16 cellular contexts compared by ENCODE assay signal in genomic region chr21:17779486-17779885, GRCh38. TPM values are rescaled to one million over a fixed set of nuclear protein-coding genes. Genes with fewer than 3 reads are reported as not detected.
DNase-seq lines count a peak whose midpoint lies in the region; ATAC-seq and TF ChIP-seq lines count a peak whose summit lies in the region.
"Had no signal": no experiment of that assay in that cellular context is flagged by ENCODE, and none has a peak within 500 bp of the region (broad histone marks: within the 10 kb centered on the region; RNA-seq: fewer than 3 reads in every experiment).

No MANE protein-coding gene starts in this region.

- TF ChIP-seq CTCF in MCF 10A (IDR thresholded peaks at IDR 0.05; ENCODE audit: unreplicated experiment) (no peak), mammary epithelial cell (conservative IDR thresholded peaks at IDR 0.05 in 1 of 2, IDR thresholded peaks at IDR 0.05 in 1 of 2; ENCODE audit: extremely low read depth in 1 of 2, insufficient read depth in 1 of 2, low read depth in 1 of 2, low read length in 2 of 2) (no peak), epithelial cell of esophagus (IDR thresholded peaks at IDR 0.05; ENCODE audit: insufficient read depth, low read depth, low read length, missing control alignments) (no peak), upper lobe of right lung (IDR thresholded peaks at IDR 0.05) (no peak)

- intact Hi-C loops in MCF 10A (cut with micrococcal nuclease) (no loop called here), mammary epithelial cell (cut with micrococcal nuclease) (no loop called here), upper lobe of right lung (cut with DNase I) (no loop called here)

- H3K4me3 Mint-ChIP-seq in MCF 10A (ENCODE audit: unreplicated experiment) = no peak overlapping the region

- H3K27ac Mint-ChIP-seq in MCF 10A (ENCODE audit: low read depth, unreplicated experiment) = no peak overlapping the region

- no peak overlapping the region for H3K9ac ChIP-seq in mammary epithelial cell (ENCODE audit: insufficient read depth, low read length)

- H3K4me1 ChIP-seq in mammary epithelial cell (ENCODE audit: insufficient read depth, low read length) (no peaks in the 10 kb centered on the region), upper lobe of right lung (peaks cover 7% of the 10 kb centered on the region)
- H3K4me1 ChIP-seq: right atrium auricular region, SJCRH30 had no signal

- H3K79me2 ChIP-seq in mammary epithelial cell (ENCODE audit: insufficient read depth, low read length) = no peaks in the 10 kb centered on the region

- H3K9me3 Mint-ChIP-seq in MCF 10A (ENCODE audit: unreplicated experiment) = no peaks in the 10 kb centered on the region

- peaks cover 9% of the 10 kb centered on the region for H3K4me1 Mint-ChIP-seq in MCF 10A (ENCODE audit: insufficient read depth, unreplicated experiment)

- H3K9me3 ChIP-seq in mammary epithelial cell (replicated peaks; ENCODE audit: insufficient read depth, low read length) = no peaks in the 10 kb centered on the region
- no peaks in the 10 kb centered on the region for H3K9me3 ChIP-seq in upper lobe of right lung
- H3K9me3 ChIP-seq: right atrium auricular region, SJCRH30, transverse colon had no signal

- POLR2A ChIA-PET in MCF 10A (lab: Yijun Ruan, JAX) = no interaction called here

- WGBS in mammary epithelial cell (ENCODE audit: low coverage, missing lambda C conversion rate) = 91% methylated on average over 3 of the region's 3 CpGs

- H2AFZ ChIP-seq in mammary epithelial cell (ENCODE audit: low read depth, low read length) = no peak overlapping the region

- no peaks in the 10 kb centered on the region for H3K36me3 ChIP-seq in mammary epithelial cell (ENCODE audit: insufficient read depth, low read length)
- H3K36me3 ChIP-seq in upper lobe of right lung = no peaks in the 10 kb centered on the region
- H3K36me3 ChIP-seq: right atrium auricular region, SJCRH30, transverse colon had no signal

- no peaks in the 10 kb centered on the region for H4K20me1 ChIP-seq in mammary epithelial cell (ENCODE audit: insufficient read depth, low read length)

- ATAC-seq in upper lobe of right lung = peak; percentile 48
- ATAC-seq in HG02970 (IDR thresholded peaks at IDR 0.05; ENCODE audit: low FRiP score, unreplicated experiment) = no peak

- no peak overlapping the region for H3K4me2 ChIP-seq in mammary epithelial cell (ENCODE audit: insufficient read depth, low read depth, low read length)

- H3K27me3 ChIP-seq in mammary epithelial cell (ENCODE audit: insufficient read depth, low read length) (no peaks in the 10 kb centered on the region), upper lobe of right lung (no peaks in the 10 kb centered on the region)
- H3K27me3 ChIP-seq: right atrium auricular region, SJCRH30, transverse colon had no signal

- H3K27ac ChIP-seq in mammary epithelial cell (ENCODE audit: insufficient read depth, low read depth, low read length) = no peak overlapping the region
- H3K27ac ChIP-seq in upper lobe of right lung = no peak overlapping the region
- H3K27ac ChIP-seq: right atrium auricular region, SJCRH30 had no signal

- in situ Hi-C loops in mammary epithelial cell (cut with MboI; ENCODE audit: low sequenced_read_pairs in 2 of 2) = no loop called here

- CTCF ChIA-PET in MCF 10A (lab: Yijun Ruan, JAX) (interaction anchor here (0.5 to 0.8 kb wide), 2 partner anchors 10 to 54 kb away, joined by 3 to 5 read pairs; no protein-coding TSS in a partner anchor), mammary epithelial cell (lab: Charles Lee; ENCODE audit: low non-redundant PET) (no interaction called here)

- BruUV-seq in MCF 10A (replicated peaks; lab: Mats Ljungman, UMichigan) (no TSS peak), mammary epithelial cell (replicated peaks; lab: Mats Ljungman, UMichigan) (no TSS peak)

- H3K27me3 Mint-ChIP-seq in MCF 10A (ENCODE audit: insufficient read depth, unreplicated experiment) = no peaks in the 10 kb centered on the region

- DNase-seq in MCF 10A (ENCODE audit: unreplicated experiment) (peak; percentile 52), mammary epithelial cell (no peak), SKM-1 treated with dmso at 0.1 percent for 144 hours (lab: John Stamatoyannopoulos, UW; ENCODE audit: unreplicated experiment) (peak; percentile 76), epithelial cell of esophagus (ENCODE audit: low read depth) (peak; percentile 62), upper lobe of right lung (no peak), cerebellar cortex (ENCODE audit: low spot score) (no peak), NCI-H1105 treated with DMSO at 0.1 percent for 48 hours (lab: John Stamatoyannopoulos, UW) (no peak)
- DNase-seq: activated CD8-positive, alpha-beta memory T cell treated with anti-CD3 and anti-CD28 coated beads for 24 hours; activated gamma-delta T cell treated with Interleukin-2 at 50 U/mL for 16 hours; foreskin melanocyte; SJCRH30; stimulated activated CD4-positive, alpha-beta T cell treated with anti-CD3 and anti-CD28 coated beads, Interleukin-1b, Interleukin-23, amount 100 ng/mL, for 48 hours; transverse colon had no signal

- dilution Hi-C loops in mammary epithelial cell (cut with HindIII; ENCODE audit: low sequenced_read_pairs) = no loop called here

- H3K36me3 Mint-ChIP-seq in MCF 10A (ENCODE audit: insufficient read depth, unreplicated experiment) = peaks cover 19% of the 10 kb centered on the region

- no peak overlapping the region for H3K4me3 ChIP-seq in mammary epithelial cell (replicated peaks in 1 of 3; ENCODE audit: insufficient read depth in 1 of 3, low read depth in 2 of 3, low read length in 3 of 3)
- H3K4me3 ChIP-seq in epithelial cell of esophagus (ENCODE audit: low read length) = no peak overlapping the region
- no peak overlapping the region for H3K4me3 ChIP-seq in upper lobe of right lung
- H3K4me3 ChIP-seq: lung, right atrium auricular region, SJCRH30, transverse colon had no signal

RNA-seq across cellular contexts. Expression of gene C21orf91, which starts 39.7 kb away (rescaled TPM):
- total RNA-seq in MCF 10A (2022) = 21.0 and 22.1 TPM in 2 replicates
- total RNA-seq in mammary epithelial cell = 10 to 100 TPM; 35.2 to 38.9 TPM
- 9.3 TPM for polyA plus RNA-seq in mammary epithelial cell
- polyA minus RNA-seq in mammary epithelial cell = 12.6 TPM
- total RNA-seq in upper lobe of right lung = 16.8 TPM

Comparison
In these comparisons a context has a peak if more than half of its experiments do, and no peak if none do; other contexts are left out.
1. DNase-seq: peak in MCF 10A (single experiment), SKM-1 treated with dmso at 0.1 percent for 144 hours (single experiment) and epithelial cell of esophagus (single experiment); none in mammary epithelial cell (single experiment), upper lobe of right lung (single experiment), cerebellar cortex (single experiment) and NCI-H1105 treated with DMSO at 0.1 percent for 48 hours (single experiment).